Comparison of ENCODE assay signal across 22 cellular contexts in the genomic region with DNA sequence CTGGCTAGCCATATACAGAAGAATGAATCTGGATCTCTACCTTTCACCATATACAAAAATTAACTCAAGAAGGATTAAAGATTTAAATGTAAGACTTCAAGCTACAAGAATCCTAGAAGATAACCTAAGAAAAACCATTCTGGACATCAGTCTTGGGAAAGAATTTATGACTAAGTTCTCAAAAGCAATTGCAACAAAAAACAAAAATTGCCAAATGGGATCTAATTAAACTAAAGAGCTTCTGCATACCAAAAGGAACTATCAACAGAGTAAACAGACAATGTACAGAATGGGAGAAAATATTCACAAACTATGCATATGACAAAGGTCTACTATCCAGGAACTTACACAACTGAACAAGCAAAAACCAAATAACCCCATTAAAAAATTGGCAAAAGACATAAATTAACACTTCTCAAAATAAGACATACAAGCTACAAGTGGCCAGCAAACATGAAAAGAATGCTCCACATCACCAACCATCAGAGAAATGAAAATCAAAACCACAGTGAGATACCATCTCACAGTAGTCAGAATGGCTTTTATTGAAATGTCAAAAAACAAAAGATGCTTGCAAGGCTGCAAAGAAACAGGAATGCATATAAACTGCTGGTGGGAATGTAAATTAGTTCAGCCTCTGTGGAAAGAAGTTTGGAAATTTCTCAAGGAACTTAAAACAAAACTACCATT.
DNase-seq lines count a peak whose midpoint lies in the region; ATAC-seq and TF ChIP-seq lines count a peak whose summit lies in the region.
"Had no signal": no experiment of that assay in that cellular context is flagged by ENCODE, and none has a peak within 500 bp of the region (broad histone marks: within the 10 kb centered on the region; RNA-seq: fewer than 3 reads in every experiment).

No MANE protein-coding gene starts in this region.

- H3K36me3 Mint-ChIP-seq in stimulated activated memory B cell treated with anti-CD40 and anti-IgM and Interleukin-4, amounts not matched to agents 10 μg/mL and 1 μg/mL and 100 μg/mL, for 72 hours: no peaks in the 10 kb centered on the region
- H3K36me3 Mint-ChIP-seq: activated naive CD8-positive, alpha-beta T cell treated with anti-CD3 and anti-CD28 coated beads, Interleukin-2, amount 10 ng/mL, durations not matched to agents 7 days and 5 days; CD4-positive, CD25-positive, alpha-beta regulatory T cell; WTC11 had no signal

- no peak overlapping the region for H3K27ac Mint-ChIP-seq in stimulated activated memory B cell treated with anti-CD40 and anti-IgM and Interleukin-4, amounts not matched to agents 10 μg/mL and 1 μg/mL and 100 μg/mL, for 72 hours
- H3K27ac Mint-ChIP-seq: activated CD8-positive, alpha-beta T cell treated with anti-CD3 and anti-CD28 coated beads, Interleukin-2, amount 10 ng/mL, durations not matched to agents 7 days and 5 days; activated naive CD8-positive, alpha-beta T cell treated with anti-CD3 and anti-CD28 coated beads, Interleukin-2, amount 10 ng/mL, durations not matched to agents 7 days and 5 days; natural killer cell treated with Interleukin-12 subunit alpha and Interleukin-12 subunit beta and Interleukin-15 and Interleukin-18, amount 100 ng/mL, for 72 hours; T-helper 17 cell; WTC11 had no signal

- no peaks in the 10 kb centered on the region for H3K27me3 Mint-ChIP-seq in stimulated activated memory B cell treated with anti-CD40 and anti-IgM and Interleukin-4, amounts not matched to agents 10 μg/mL and 1 μg/mL and 100 μg/mL, for 72 hours
- H3K27me3 Mint-ChIP-seq: activated naive CD8-positive, alpha-beta T cell treated with anti-CD3 and anti-CD28 coated beads, Interleukin-2, amount 10 ng/mL, durations not matched to agents 7 days and 5 days; CD4-positive, CD25-positive, alpha-beta regulatory T cell; natural killer cell treated with Interleukin-12 subunit alpha and Interleukin-12 subunit beta and Interleukin-15 and Interleukin-18, amount 100 ng/mL, for 72 hours; T-helper 17 cell had no signal

- no peak overlapping the region for H3K4me3 Mint-ChIP-seq in stimulated activated memory B cell treated with anti-CD40 and anti-IgM and Interleukin-4, amounts not matched to agents 10 μg/mL and 1 μg/mL and 100 μg/mL, for 72 hours
- H3K4me3 Mint-ChIP-seq: activated CD8-positive, alpha-beta T cell treated with anti-CD3 and anti-CD28 coated beads, Interleukin-2, amount 10 ng/mL, durations not matched to agents 7 days and 5 days; activated naive CD8-positive, alpha-beta T cell treated with anti-CD3 and anti-CD28 coated beads, Interleukin-2, amount 10 ng/mL, durations not matched to agents 7 days and 5 days; CD4-positive, CD25-positive, alpha-beta regulatory T cell; natural killer cell treated with Interleukin-12 subunit alpha and Interleukin-12 subunit beta and Interleukin-15 and Interleukin-18, amount 100 ng/mL, for 72 hours; T-helper 17 cell; WTC11 had no signal

- no peak overlapping the region for H3K4me3 ChIP-seq in foreskin fibroblast (ENCODE audit: low read depth in 1 of 2, low read length in 2 of 2)
- H3K4me3 ChIP-seq: lung, tibial nerve had no signal

- no peak for TF ChIP-seq CTCF in foreskin fibroblast (IDR thresholded peaks at IDR 0.05; ENCODE audit: low read depth, low read length)

- no peaks in the 10 kb centered on the region for H3K4me1 Mint-ChIP-seq in stimulated activated memory B cell treated with anti-CD40 and anti-IgM and Interleukin-4, amounts not matched to agents 10 μg/mL and 1 μg/mL and 100 μg/mL, for 72 hours
- H3K4me1 Mint-ChIP-seq: activated naive CD8-positive, alpha-beta T cell treated with anti-CD3 and anti-CD28 coated beads, Interleukin-2, amount 10 ng/mL, durations not matched to agents 7 days and 5 days; T-helper 17 cell; WTC11 had no signal

- peaks cover 23% of the 10 kb centered on the region for H3K9me3 Mint-ChIP-seq in stimulated activated memory B cell treated with anti-CD40 and anti-IgM and Interleukin-4, amounts not matched to agents 10 μg/mL and 1 μg/mL and 100 μg/mL, for 72 hours

- DNase-seq in GM04504 (ENCODE audit: low read depth) (peak; percentile 62), amniotic epithelial cell (ENCODE audit: low read depth) (peak; percentile 87), foreskin fibroblast (peak; percentile 76 to 80), stromal cell of bone marrow (ENCODE audit: low read depth) (peak; percentile 19), NCI-H187 treated with DMSO at 0.1 percent for 48 hours (lab: John Stamatoyannopoulos, UW) (no peak), cerebellar cortex (ENCODE audit: low spot score) (no peak)
- DNase-seq: activated CD8-positive, alpha-beta T cell treated with anti-CD3 and anti-CD28 coated beads, Interleukin-2, amount 10 ng/mL, durations not matched to agents 7 days and 5 days; activated naive CD8-positive, alpha-beta T cell treated with anti-CD3 and anti-CD28 coated beads, Interleukin-2, amount 10 ng/mL, durations not matched to agents 7 days and 5 days; CD4-positive, CD25-positive, alpha-beta regulatory T cell; cerebellar nuclear complex; DMS79; KBM-7; NCI-H1048; NCI-H2107; NCI-H526; SHP77 treated with DMSO at 0.1 percent for 48 hours; T-helper 17 cell had no signal

- no peak for ATAC-seq in stimulated activated memory B cell treated with anti-CD40 and anti-IgM and Interleukin-4, amounts not matched to agents 10 μg/mL and 1 μg/mL and 100 μg/mL, for 72 hours
- ATAC-seq: activated CD8-positive, alpha-beta T cell treated with anti-CD3 and anti-CD28 coated beads, Interleukin-2, amount 10 ng/mL, durations not matched to agents 7 days and 5 days; natural killer cell treated with Interleukin-12 subunit alpha and Interleukin-12 subunit beta and Interleukin-15 and Interleukin-18, amount 100 ng/mL, for 72 hours; T-helper 17 cell; WTC11 had no signal

Comparison
In these comparisons a context has a peak if more than half of its experiments do, and no peak if none do; other contexts are left out.
1. DNase-seq: peak in GM04504 (single experiment), amniotic epithelial cell (single experiment), foreskin fibroblast (2 of 2) and stromal cell of bone marrow (single experiment); none in NCI-H187 treated with DMSO at 0.1 percent for 48 hours (single experiment) and cerebellar cortex (single experiment).